Comparison of ENCODE assay signal across 1 cellular context in genomic region chr4:3407930-3408792, GRCh38.
TF ChIP-seq lines count a peak whose summit lies in the region.

No MANE protein-coding gene starts in this region.

TF ChIP-seq in HepG2, 621 proteins besides CTCF, POLR2A, EP300 and RAD21 (continued from another document and continues in another):
- TF ChIP-seq ZSCAN5A (CRISPR knock-in tag; IDR thresholded peaks at IDR 0.05; ENCODE audit: borderline replicate concordance) = no peak
- peak; percentile 96 for TF ChIP-seq RXRA (CRISPR knock-in tag; IDR thresholded peaks at IDR 0.05)
- TF ChIP-seq SRSF4 (IDR thresholded peaks at IDR 0.05; ENCODE audit: low read depth, low read length, poor library complexity, severe bottlenecking) = no peak
- TF ChIP-seq ATF5 (CRISPR knock-in tag; IDR thresholded peaks at IDR 0.05; ENCODE audit: low read depth) = no peak
- TF ChIP-seq HBP1 (CRISPR knock-in tag; IDR thresholded peaks at IDR 0.05; ENCODE audit: low read depth) = no peak
- TF ChIP-seq FLYWCH1 (CRISPR knock-in tag; IDR thresholded peaks at IDR 0.05) = no peak
- peak; percentile 52; the same call in 1 of the 2 replicates for TF ChIP-seq SP5 (CRISPR knock-in tag; IDR thresholded peaks at IDR 0.05; ENCODE audit: borderline replicate concordance, low read depth)
- no peak for TF ChIP-seq ZNF891 (CRISPR knock-in tag; IDR thresholded peaks at IDR 0.05)
- TF ChIP-seq ZNF562 (CRISPR knock-in tag; IDR thresholded peaks at IDR 0.05; ENCODE audit: borderline replicate concordance) = no peak
- TF ChIP-seq RCOR2 (CRISPR knock-in tag; IDR thresholded peaks at IDR 0.05) = peak; percentile 50; the same call in 1 of the 2 replicates
- TF ChIP-seq EED (CRISPR knock-in tag; IDR thresholded peaks at IDR 0.05) = peak; percentile 50; the same call in 1 of the 2 replicates
- TF ChIP-seq KDM3A (CRISPR knock-in tag; IDR thresholded peaks at IDR 0.05; ENCODE audit: low read depth) = peak; percentile 25; the same call in 1 of the 2 replicates
- TF ChIP-seq ZNF383 (CRISPR knock-in tag; IDR thresholded peaks at IDR 0.05; ENCODE audit: borderline replicate concordance) = no peak
- no peak for TF ChIP-seq GATA4 (IDR thresholded peaks at IDR 0.05; ENCODE audit: borderline replicate concordance, low read depth)
- no peak for TF ChIP-seq ZNF180 (CRISPR knock-in tag; IDR thresholded peaks at IDR 0.05; ENCODE audit: borderline replicate concordance, low read depth)
- 0 out of 2 replicates have a peak, but pooled peaks have one; percentile 41 for TF ChIP-seq ZNF629 (CRISPR knock-in tag; conservative IDR thresholded peaks at IDR 0.05)
- TF ChIP-seq POLR2AphosphoS2 (IDR thresholded peaks at IDR 0.05; ENCODE audit: low read depth, low read length) = no peak
- no peak for TF ChIP-seq CENPX (CRISPR knock-in tag; IDR thresholded peaks at IDR 0.05)
- TF ChIP-seq KDM2A (CRISPR knock-in tag; IDR thresholded peaks at IDR 0.05; ENCODE audit: borderline replicate concordance, low read depth) = 0 out of 2 replicates have a peak, but pooled peaks have one; percentile 30
- peak; percentile 89 for TF ChIP-seq CEBPG (CRISPR knock-in tag; IDR thresholded peaks at IDR 0.05)
- no peak for TF ChIP-seq PHB2 (IDR thresholded peaks at IDR 0.05; ENCODE audit: partially characterized antibody)
- peak; percentile 99 for TF ChIP-seq ZBTB43 (CRISPR knock-in tag; conservative IDR thresholded peaks at IDR 0.05)
- TF ChIP-seq ZNF841 (CRISPR knock-in tag; IDR thresholded peaks at IDR 0.05; ENCODE audit: borderline replicate concordance) = no peak
- TF ChIP-seq PAX8 (CRISPR knock-in tag; IDR thresholded peaks at IDR 0.05; ENCODE audit: borderline replicate concordance) = no peak
- no peak for TF ChIP-seq SOX6 (IDR thresholded peaks at IDR 0.05)
- peak; percentile 92 for TF ChIP-seq SOX6 (CRISPR knock-in tag; IDR thresholded peaks at IDR 0.05)
- TF ChIP-seq ZNF260 (CRISPR knock-in tag; IDR thresholded peaks at IDR 0.05; ENCODE audit: borderline replicate concordance, low read depth) = no peak
- TF ChIP-seq ZBTB4 (CRISPR knock-in tag; IDR thresholded peaks at IDR 0.05; ENCODE audit: borderline replicate concordance) = no peak
- peak; percentile 65; the same call in 1 of the 2 replicates for TF ChIP-seq FOXP4 (CRISPR knock-in tag; IDR thresholded peaks at IDR 0.05)
- no peak for TF ChIP-seq TIGD3 (CRISPR knock-in tag; IDR thresholded peaks at IDR 0.05; ENCODE audit: borderline replicate concordance)
- peak; percentile 88 for TF ChIP-seq THRA (CRISPR knock-in tag; IDR thresholded peaks at IDR 0.05; ENCODE audit: borderline replicate concordance)
- TF ChIP-seq PITX1 (CRISPR knock-in tag; IDR thresholded peaks at IDR 0.05) = 0 out of 2 replicates have a peak, but pooled peaks have one; percentile 19
- no peak for TF ChIP-seq SUZ12 (IDR thresholded peaks at IDR 0.05; ENCODE audit: low read depth, low read length)
- no peak for TF ChIP-seq CHD2 (IDR thresholded peaks at IDR 0.05; ENCODE audit: low read depth, low read length)
- no peak for TF ChIP-seq NFAT5 (CRISPR knock-in tag; IDR thresholded peaks at IDR 0.05)
- TF ChIP-seq RXRB (CRISPR knock-in tag; IDR thresholded peaks at IDR 0.05; ENCODE audit: borderline replicate concordance) = peak; percentile 94
- no peak for TF ChIP-seq TP53 (CRISPR knock-in tag; conservative IDR thresholded peaks at IDR 0.05)
- TF ChIP-seq LCORL (IDR thresholded peaks at IDR 0.05) = peak; percentile 81
- TF ChIP-seq LCORL (CRISPR knock-in tag; IDR thresholded peaks at IDR 0.05) = peak; percentile 94
- TF ChIP-seq ZNF34 (CRISPR knock-in tag; IDR thresholded peaks at IDR 0.05; ENCODE audit: borderline replicate concordance) = no peak
- TF ChIP-seq MYNN (CRISPR knock-in tag; IDR thresholded peaks at IDR 0.05; ENCODE audit: low read depth) = no peak
- TF ChIP-seq ZNF709 (CRISPR knock-in tag; IDR thresholded peaks at IDR 0.05) = peak; percentile 46; the same call in 1 of the 2 replicates
- no peak for TF ChIP-seq ZNF678 (CRISPR knock-in tag; IDR thresholded peaks at IDR 0.05)
- peak; percentile 76 for TF ChIP-seq ISL2 (CRISPR knock-in tag; IDR thresholded peaks at IDR 0.05)
- TF ChIP-seq HNRNPL (IDR thresholded peaks at IDR 0.05; ENCODE audit: low read depth, low read length) = no peak
- peak; percentile 76 for TF ChIP-seq ZNF772 (CRISPR knock-in tag; IDR thresholded peaks at IDR 0.05)
- no peak for TF ChIP-seq ZNF674 (CRISPR knock-in tag; IDR thresholded peaks at IDR 0.05; ENCODE audit: low read depth)
- no peak for TF ChIP-seq SETDB1 (CRISPR knock-in tag; IDR thresholded peaks at IDR 0.05; ENCODE audit: borderline replicate concordance)
- no peak for TF ChIP-seq ZNF124 (CRISPR knock-in tag; IDR thresholded peaks at IDR 0.05)
- no peak for TF ChIP-seq ZNF720 (CRISPR knock-in tag; IDR thresholded peaks at IDR 0.05)
- TF ChIP-seq DNMT1 (CRISPR knock-in tag; IDR thresholded peaks at IDR 0.05) = no peak; the same call in 1 of the 2 replicates
- no peak for TF ChIP-seq RFX3 (CRISPR knock-in tag; IDR thresholded peaks at IDR 0.05)
